In the genomic region with DNA sequence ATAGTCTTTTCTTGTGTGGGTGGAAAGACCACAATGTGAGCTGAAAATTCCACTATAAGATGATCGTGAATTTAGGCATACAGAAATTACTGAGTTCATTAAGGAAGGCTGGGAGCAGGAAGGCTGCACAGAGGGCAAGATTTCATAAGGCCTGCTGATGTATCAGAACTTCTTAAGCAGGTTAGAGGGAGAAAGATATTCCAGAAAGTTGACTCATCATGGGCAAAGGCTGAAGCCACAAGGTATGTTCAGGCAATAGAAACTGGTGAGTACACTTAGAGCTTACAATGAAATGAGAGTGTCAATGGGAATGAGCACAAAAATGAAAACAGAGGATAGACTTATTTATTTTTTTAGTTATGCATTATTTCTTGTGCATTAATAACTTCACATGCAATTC, we compare ENCODE assay signal across 19 cellular contexts.
DNase-seq lines count a peak whose midpoint lies in the region; ATAC-seq, FAIRE-seq and TF ChIP-seq lines count a peak whose summit lies in the region.
"Had no signal": no experiment of that assay in that cellular context is flagged by ENCODE, and none has a peak within 500 bp of the region (broad histone marks: within the 10 kb centered on the region; RNA-seq: fewer than 3 reads in every experiment).

No MANE protein-coding gene starts in this region.

- no peak overlapping the region for H3K27ac Mint-ChIP-seq in activated naive CD8-positive, alpha-beta T cell treated with anti-CD3 and anti-CD28 coated beads, Interleukin-2, amount 50 U/mL, for 24 hours
- H3K27ac Mint-ChIP-seq: GM23338, IgD-negative memory B cell had no signal

- no peaks in the 10 kb centered on the region for H3K36me3 Mint-ChIP-seq in activated naive CD8-positive, alpha-beta T cell treated with anti-CD3 and anti-CD28 coated beads, Interleukin-2, amount 50 U/mL, for 24 hours (ENCODE audit: low read depth)
- H3K36me3 Mint-ChIP-seq: IgD-negative memory B cell had no signal

- no peaks in the 10 kb centered on the region for H3K27me3 Mint-ChIP-seq in activated naive CD8-positive, alpha-beta T cell treated with anti-CD3 and anti-CD28 coated beads, Interleukin-2, amount 50 U/mL, for 24 hours
- H3K27me3 Mint-ChIP-seq: IgD-negative memory B cell had no signal

- TF ChIP-seq CTCF in RWPE1 (conservative IDR thresholded peaks at IDR 0.05; ENCODE audit: low read depth) = no peak

- DNase-seq in HT1080 (ENCODE audit: low read depth) (peak; percentile 83), RWPE1 (ENCODE audit: low spot score) (peak; percentile 20), epithelial cell of prostate (ENCODE audit: low read depth, low spot score) (peak; percentile 84), urothelium cell line (ENCODE audit: low spot score) (peak; percentile 32), NCI-H1048 (lab: John Stamatoyannopoulos, UW) (no peak)
- no peak for DNase-seq in activated CD4-positive, alpha-beta T cell treated with anti-CD3 and anti-CD28 coated beads, Interleukin-2, amount 50 U/mL, for 48 hours
- no peak for DNase-seq in activated naive CD8-positive, alpha-beta T cell treated with anti-CD3 and anti-CD28 coated beads, Interleukin-2, amount 50 U/mL, for 24 hours
- DNase-seq: Kasumi-1, NCI-H1417, NCI-H187 treated with DMSO at 0.1 percent for 48 hours, NCI-H446 treated with DMSO at 0.1 percent for 48 hours, NCI-H748 treated with DMSO at 0.1 percent for 48 hours, SHP77, SK-N-SH had no signal

- POLR2A ChIA-PET in RWPE1 (lab: Yijun Ruan, JAX; ENCODE audit: low non-redundant PET) = no interaction called here

- H3K4me3 Mint-ChIP-seq in activated naive CD8-positive, alpha-beta T cell treated with anti-CD3 and anti-CD28 coated beads, Interleukin-2, amount 50 U/mL, for 24 hours = no peak overlapping the region
- H3K4me3 Mint-ChIP-seq: GM23338, IgD-negative memory B cell had no signal

- ATAC-seq in activated naive CD8-positive, alpha-beta T cell treated with anti-CD3 and anti-CD28 coated beads, Interleukin-2, amount 50 U/mL, for 24 hours = no peak
- ATAC-seq: GM23338, Panc1 had no signal

- peaks cover 14% of the 10 kb centered on the region for H3K9me3 Mint-ChIP-seq in activated naive CD8-positive, alpha-beta T cell treated with anti-CD3 and anti-CD28 coated beads, Interleukin-2, amount 50 U/mL, for 24 hours

- no peaks in the 10 kb centered on the region for H3K4me1 Mint-ChIP-seq in activated naive CD8-positive, alpha-beta T cell treated with anti-CD3 and anti-CD28 coated beads, Interleukin-2, amount 50 U/mL, for 24 hours
- H3K4me1 Mint-ChIP-seq: GM23338, IgD-negative memory B cell had no signal

- CTCF ChIA-PET in RWPE1 (lab: Yijun Ruan, JAX) = no interaction called here

- no peak for FAIRE-seq in urothelium cell line (lab: Jason Lieb, UNC)
- FAIRE-seq: GM12892 had no signal

- H3K27ac ChIP-seq in RWPE1 (no peak overlapping the region), epithelial cell of prostate (peak overlapping the region; percentile 3)
- H3K27ac ChIP-seq: C4-2B had no signal

Comparison
In these comparisons a context has a peak if more than half of its experiments do, and no peak if none do; other contexts are left out.
1. DNase-seq: peak in HT1080 (single experiment), RWPE1 (single experiment), epithelial cell of prostate (single experiment) and urothelium cell line (single experiment); none in activated CD4-positive, alpha-beta T cell treated with anti-CD3 and anti-CD28 coated beads, Interleukin-2, amount 50 U/mL, for 48 hours (0 of 2), activated naive CD8-positive, alpha-beta T cell treated with anti-CD3 and anti-CD28 coated beads, Interleukin-2, amount 50 U/mL, for 24 hours (single experiment) and NCI-H1048 (single experiment).